28 cellular contexts compared by ENCODE assay signal in the genomic region with DNA sequence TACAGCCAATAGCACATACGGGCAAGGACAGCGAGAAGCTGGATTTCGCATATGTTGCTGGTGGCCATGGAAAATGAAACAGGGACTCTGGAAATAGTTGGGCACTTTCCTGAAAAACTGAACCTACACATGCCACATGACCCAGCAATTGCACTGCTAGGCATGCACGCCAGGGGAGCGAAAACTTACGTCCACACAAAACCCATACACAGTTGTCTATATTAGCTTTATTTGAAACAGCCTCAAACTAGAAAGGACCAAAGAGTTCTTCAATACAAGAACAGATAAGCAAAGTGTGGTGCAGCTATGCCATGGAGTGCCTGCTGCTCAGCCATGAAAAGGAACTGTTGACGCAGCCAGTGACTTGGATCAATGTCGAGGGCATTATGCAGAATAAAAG. TPM values are rescaled to one million over a fixed set of nuclear protein-coding genes. Genes with fewer than 3 reads are reported as not detected.
DNase-seq lines count a peak whose midpoint lies in the region; ATAC-seq and TF ChIP-seq lines count a peak whose summit lies in the region.
"Had no signal": no experiment of that assay in that cellular context is flagged by ENCODE, and none has a peak within 500 bp of the region (broad histone marks: within the 10 kb centered on the region; RNA-seq: fewer than 3 reads in every experiment).

No MANE protein-coding gene starts in this region.

- 89% methylated on average over 8 of the region's 8 CpGs for WGBS in esophagus muscularis mucosa
- no CpG with 5 or more reads among the region's 8 CpGs for WGBS in neuronal stem cell (ENCODE audit: extremely low coverage in 2 of 2, insufficient read length in 2 of 2, insufficient replicate concordance in 1 of 2), 2 donors

- H3K23ac ChIP-seq in neuronal stem cell (ENCODE audit: low read depth, low read length, poor library complexity): no peak overlapping the region

- H4K91ac ChIP-seq in neuronal stem cell (ENCODE audit: low read depth, low read length, poor library complexity): peak overlapping the region; percentile 16

- no peak for TF ChIP-seq EP300 in esophagus muscularis mucosa (IDR thresholded peaks at IDR 0.05)

- H3K36me3 ChIP-seq in Karpas-422 (ENCODE audit: insufficient read depth, low read length) (no peaks in the 10 kb centered on the region), esophagus muscularis mucosa (no peaks in the 10 kb centered on the region), neuronal stem cell (replicated peaks in 1 of 2; ENCODE audit: control insufficient read depth in 2 of 2, insufficient read depth in 2 of 2, low read length in 2 of 2) (no peaks in the 10 kb centered on the region)
- H3K36me3 ChIP-seq: BE2C, BLaER1 had no signal

- H3K4me3 Mint-ChIP-seq in naive thymus-derived CD8-positive, alpha-beta T cell: no peak overlapping the region
- H3K4me3 Mint-ChIP-seq: CD14-positive monocyte; CD4-positive, alpha-beta memory T cell; CD4-positive, CD25-positive, alpha-beta regulatory T cell; CD8-positive, alpha-beta memory T cell had no signal

- DNase-seq in Karpas-422 (no peak), esophagus muscularis mucosa (ENCODE audit: extremely low spot score) (peak; percentile 79), neuronal stem cell (ENCODE audit: low spot score) (no peak), NCI-H1436 (lab: John Stamatoyannopoulos, UW) (no peak), Ammon's horn (ENCODE audit: low spot score) (no peak)
- no peak for DNase-seq in naive thymus-derived CD8-positive, alpha-beta T cell
- DNase-seq: AML-193; BE2C; C1 segment of cervical spinal cord; CD4-positive, alpha-beta memory T cell; CD4-positive, CD25-positive, alpha-beta regulatory T cell; CD8-positive, alpha-beta memory T cell; COR-L47; DMS 273 treated with DMSO at 0.1 percent for 48 hours; DMS153; DMS53; DMS79; DND-41; EL; GDM1 had no signal

- H4K20me1 ChIP-seq in Karpas-422 (ENCODE audit: insufficient read depth, low read depth, low read length): no peaks in the 10 kb centered on the region
- H4K20me1 ChIP-seq: BLaER1 had no signal

- H3K4ac ChIP-seq in neuronal stem cell (ENCODE audit: low read length): no peak overlapping the region

- peak overlapping the region; percentile 58 for H3K4me2 ChIP-seq in Karpas-422 (ENCODE audit: low read depth, low read length, poor library complexity, severe bottlenecking)
- no peak overlapping the region for H3K4me2 ChIP-seq in neuronal stem cell (ENCODE audit: insufficient read depth, low read length, poor library complexity, severe bottlenecking)
- H3K4me2 ChIP-seq: A549, BLaER1 had no signal

- no peak overlapping the region for H2BK15ac ChIP-seq in neuronal stem cell (ENCODE audit: low read length)

- H2AK5ac ChIP-seq in neuronal stem cell (ENCODE audit: low read depth, low read length): no peak overlapping the region

- POLR2A ChIA-PET in naive thymus-derived CD8-positive, alpha-beta T cell (lab: Charles Lee): no interaction called here

- no peaks in the 10 kb centered on the region for H3K27me3 ChIP-seq in Karpas-422 (ENCODE audit: low read length)
- peaks cover 0 to 28% (median 2%) of the 10 kb centered on the region in 4 donors for H3K27me3 ChIP-seq in esophagus muscularis mucosa
- H3K27me3 ChIP-seq in neuronal stem cell (ENCODE audit: control insufficient read depth in 3 of 3, insufficient read depth in 3 of 3, low read depth in 1 of 3, low read length in 3 of 3): no peaks in the 10 kb centered on the region
- H3K27me3 ChIP-seq: BLaER1 had no signal

- H2BK12ac ChIP-seq in neuronal stem cell (ENCODE audit: low read length): no peak overlapping the region

- no peak for TF ChIP-seq CTCF in esophagus muscularis mucosa (IDR thresholded peaks at IDR 0.05)

- no peak overlapping the region for H4K8ac ChIP-seq in neuronal stem cell (ENCODE audit: low read depth, low read length)

- peaks cover 0 to 34% (median 15%) of the 10 kb centered on the region in 5 donors for H3K27me3 Mint-ChIP-seq in naive thymus-derived CD8-positive, alpha-beta T cell
- H3K27me3 Mint-ChIP-seq: CD4-positive, CD25-positive, alpha-beta regulatory T cell had no signal

- no peak overlapping the region for H3K27ac Mint-ChIP-seq in naive thymus-derived CD8-positive, alpha-beta T cell
- H3K27ac Mint-ChIP-seq: CD14-positive monocyte; CD4-positive, alpha-beta memory T cell; CD4-positive, CD25-positive, alpha-beta regulatory T cell; CD8-positive, alpha-beta memory T cell had no signal

- H3K14ac ChIP-seq in neuronal stem cell (ENCODE audit: low read length): no peak overlapping the region

- H3K79me1 ChIP-seq in neuronal stem cell (ENCODE audit: low read depth, low read length): no peaks in the 10 kb centered on the region

- H3K9ac ChIP-seq in Karpas-422 (ENCODE audit: low read length): peak overlapping the region; percentile 58
- no peak overlapping the region for H3K9ac ChIP-seq in neuronal stem cell (ENCODE audit: low read depth, low read length, poor library complexity)
- H3K9ac ChIP-seq: BLaER1 had no signal

- no peak overlapping the region for H2BK5ac ChIP-seq in neuronal stem cell (ENCODE audit: low read length)

- no peak overlapping the region for H3K18ac ChIP-seq in neuronal stem cell (ENCODE audit: low read length)

- no peak for ATAC-seq in naive thymus-derived CD8-positive, alpha-beta T cell
- ATAC-seq: A549, GM12878 had no signal

- no peak overlapping the region for H2BK120ac ChIP-seq in neuronal stem cell (ENCODE audit: low read depth, low read length)

- TF ChIP-seq POLR2A in esophagus muscularis mucosa (IDR thresholded peaks at IDR 0.05; ENCODE audit: low read depth): no peak

- H3K79me2 ChIP-seq in Karpas-422 (ENCODE audit: low read length): no peaks in the 10 kb centered on the region

- H3K4me1 ChIP-seq in Karpas-422 (ENCODE audit: low read length): peaks cover 93% of the 10 kb centered on the region
- no peaks in the 10 kb centered on the region for H3K4me1 ChIP-seq in esophagus muscularis mucosa
- H3K4me1 ChIP-seq in neuronal stem cell (ENCODE audit: control insufficient read depth in 2 of 2, insufficient read depth in 1 of 2, low read depth in 1 of 2, low read length in 2 of 2): peaks cover 0 to 3% of the 10 kb centered on the region in 2 donors
- H3K4me1 ChIP-seq: A549, BE2C had no signal

- intact Hi-C loops in esophagus muscularis mucosa (cut with DNase I): no loop called here

- peaks cover 0 to 16% (median 5%) of the 10 kb centered on the region in 3 donors for H3K36me3 Mint-ChIP-seq in naive thymus-derived CD8-positive, alpha-beta T cell
- H3K36me3 Mint-ChIP-seq: CD14-positive monocyte; CD4-positive, alpha-beta memory T cell; CD4-positive, CD25-positive, alpha-beta regulatory T cell; CD8-positive, alpha-beta memory T cell had no signal

- H2AFZ ChIP-seq in Karpas-422 (ENCODE audit: low read length): no peak overlapping the region
- H2AFZ ChIP-seq in neuronal stem cell (ENCODE audit: low read length): no peak overlapping the region

- H3K27ac ChIP-seq in Karpas-422 (ENCODE audit: low read length) (peak overlapping the region; percentile 96), esophagus muscularis mucosa (replicated peaks in 1 of 4) (no peak overlapping the region), neuronal stem cell (replicated peaks; ENCODE audit: low read length) (no peak overlapping the region)
- H3K27ac ChIP-seq: 22Rv1, A549, BLaER1 had no signal

- H3K9me3 Mint-ChIP-seq in naive thymus-derived CD8-positive, alpha-beta T cell: peaks cover 4 to 29% (median 15%) of the 10 kb centered on the region in 9 donors

- H3K4me3 ChIP-seq in Karpas-422 (ENCODE audit: low read length) (peak overlapping the region; percentile 26; the same call in 1 of the 2 replicates), esophagus muscularis mucosa (no peak overlapping the region), neuronal stem cell (ENCODE audit: low read length in 2 of 2) (no peak overlapping the region)
- H3K4me3 ChIP-seq: A549, BLaER1, GM12878 had no signal

- H3K4me1 Mint-ChIP-seq in naive thymus-derived CD8-positive, alpha-beta T cell: no peaks in the 10 kb centered on the region
- H3K4me1 Mint-ChIP-seq: CD14-positive monocyte; CD4-positive, CD25-positive, alpha-beta regulatory T cell; CD8-positive, alpha-beta memory T cell had no signal

- H3K9me3 ChIP-seq in Karpas-422 (ENCODE audit: low read length): no peaks in the 10 kb centered on the region
- H3K9me3 ChIP-seq in esophagus muscularis mucosa: peaks cover 0 to 26% (median 9%) of the 10 kb centered on the region in 4 donors
- peaks cover 2 to 8% of the 10 kb centered on the region in 2 donors for H3K9me3 ChIP-seq in neuronal stem cell (replicated peaks in 1 of 2; ENCODE audit: control insufficient read depth in 2 of 2, insufficient read depth in 1 of 2, low read depth in 1 of 2, low read length in 2 of 2)
- H3K9me3 ChIP-seq: A549, BE2C had no signal

- no peaks in the 10 kb centered on the region for H3K9me2 ChIP-seq in Karpas-422 (replicated peaks; ENCODE audit: insufficient read depth, low read length)

RNA-seq across cellular contexts. Expression of gene SPACA7, which starts 7.3 kb away (rescaled TPM):
- total RNA-seq in Karpas-422 (2014; rRNA removed; shearing (Covaris generic); ENCODE audit: low replicate concordance): not detected in 2 replicates
- total RNA-seq in esophagus muscularis mucosa: not detected
- polyA plus RNA-seq in neuronal stem cell (2013, experiment 1 of 2): not detected
- not detected for polyA plus RNA-seq in neuronal stem cell (2013, experiment 2 of 2)
- not detected for total RNA-seq in naive thymus-derived CD8-positive, alpha-beta T cell
- not detected for polyA plus RNA-seq in naive thymus-derived CD8-positive, alpha-beta T cell
- total RNA-seq: A172; CD4-positive, alpha-beta memory T cell; CD4-positive, CD25-positive, alpha-beta regulatory T cell; CD8-positive, alpha-beta memory T cell; Daoy; G401; GM12878 had no signal
- polyA plus RNA-seq: A549; CD14-positive monocyte; CD4-positive, alpha-beta memory T cell; CD4-positive, CD25-positive, alpha-beta regulatory T cell; CD8-positive, alpha-beta memory T cell; GM12878 had no signal
